11 cellular contexts compared by ENCODE assay signal in the genomic region with DNA sequence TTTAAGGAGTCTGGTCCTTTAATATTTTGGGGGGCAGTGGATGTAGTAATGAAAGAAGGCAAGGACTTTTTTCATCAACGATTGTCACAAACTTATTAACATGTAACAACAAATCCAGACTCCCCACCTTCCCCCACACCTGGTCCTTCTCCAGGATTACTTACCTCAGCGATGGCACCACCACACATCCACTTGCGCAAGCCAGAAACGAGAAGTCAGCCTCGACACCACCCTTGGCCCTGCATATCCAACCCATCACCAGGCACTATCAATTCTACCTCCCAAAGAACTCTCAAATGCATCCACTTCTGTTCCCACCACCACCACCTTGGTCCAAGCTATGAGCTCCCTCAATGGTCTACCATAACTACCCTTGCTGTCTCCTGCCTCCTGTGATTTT. TPM values are rescaled to one million over a fixed set of nuclear protein-coding genes. Genes with fewer than 3 reads are reported as not detected.
DNase-seq lines count a peak whose midpoint lies in the region; ATAC-seq, FAIRE-seq and TF ChIP-seq lines count a peak whose summit lies in the region.
"Had no signal": no experiment of that assay in that cellular context is flagged by ENCODE, and none has a peak within 500 bp of the region (broad histone marks: within the 10 kb centered on the region; RNA-seq: fewer than 3 reads in every experiment).

No MANE protein-coding gene starts in this region.

- H3K27me3 Mint-ChIP-seq in WTC11 (ENCODE audit: low read depth) (no peaks in the 10 kb centered on the region), glutamatergic neuron (ENCODE audit: unreplicated experiment) (peaks cover 9% of the 10 kb centered on the region)

- DNase-seq in left ventricle myocardium inferior = no peak
- DNase-seq in heart left ventricle = no peak
- no peak for DNase-seq in WTC11 (ENCODE audit: low spot score)
- DNase-seq in glutamatergic neuron = no peak
- DNase-seq in tibial nerve (ENCODE audit: low spot score in 2 of 2) = no peak
- DNase-seq in GM19239 (ENCODE audit: insufficient read length, low spot score) = no peak
- DNase-seq in NCI-H146 treated with DMSO at 0.1 percent for 48 hours (lab: John Stamatoyannopoulos, UW; ENCODE audit: unreplicated experiment) = no peak
- DNase-seq: NCI-H1694 treated with DMSO at 0.1 percent for 48 hours, spleen had no signal

- H3K4me3 Mint-ChIP-seq in WTC11 (peak overlapping the region; percentile 2; the same call in 1 of the 2 replicates), glutamatergic neuron (ENCODE audit: unreplicated experiment) (peak overlapping the region; percentile 97)

- H3K4me1 Mint-ChIP-seq in WTC11 = peaks cover 95% of the 10 kb centered on the region
- peaks cover 76% of the 10 kb centered on the region for H3K4me1 Mint-ChIP-seq in glutamatergic neuron (ENCODE audit: low read depth, unreplicated experiment)

- H3K27me3 ChIP-seq in left ventricle myocardium inferior (ENCODE audit: low read depth) = no peaks in the 10 kb centered on the region
- H3K27me3 ChIP-seq in heart left ventricle = no peaks in the 10 kb centered on the region
- H3K27me3 ChIP-seq in tibial nerve = no peaks in the 10 kb centered on the region
- H3K27me3 ChIP-seq: spleen had no signal

- H3K27ac ChIP-seq in left ventricle myocardium inferior (replicated peaks) = peak overlapping the region; percentile 96
- H3K27ac ChIP-seq in heart left ventricle = no peak overlapping the region
- H3K27ac ChIP-seq in tibial nerve = peak overlapping the region in 3 of 4 donors; percentile 37 to 99 (median 97)

- 75 to 85% (median 81%) methylated on average over 5 of the region's 5 CpGs for WGBS in heart left ventricle, 4 donors
- 76 to 80% methylated on average over 5 of the region's 5 CpGs for WGBS in tibial nerve, 2 donors

- H3K27ac Mint-ChIP-seq in WTC11 = peak overlapping the region; percentile 25; the same call in 1 of the 2 replicates
- peak overlapping the region; percentile 53 for H3K27ac Mint-ChIP-seq in glutamatergic neuron (ENCODE audit: unreplicated experiment)

- no peak for FAIRE-seq in GM19239 (lab: Jason Lieb, UNC)
- FAIRE-seq: endometrium had no signal

- intact Hi-C loops in left ventricle myocardium inferior (cut with micrococcal nuclease) (no loop called here), heart left ventricle (cut with DNase I) (loop anchor here in 4 of 10 donors (10.0 kb wide), 3 partner anchors 108 to 168 kb away; partner anchors contain the start of gene DYNLT1 (in 1 of the 4))

- H3K9me3 ChIP-seq in left ventricle myocardium inferior (replicated peaks) = no peaks in the 10 kb centered on the region
- H3K9me3 ChIP-seq in heart left ventricle = no peaks in the 10 kb centered on the region
- H3K9me3 ChIP-seq in tibial nerve = no peaks in the 10 kb centered on the region
- H3K9me3 ChIP-seq: spleen had no signal

- ATAC-seq in heart left ventricle = no peak
- no peak for ATAC-seq in WTC11
- no peak for ATAC-seq in HG02798 (IDR thresholded peaks at IDR 0.05; ENCODE audit: poor library complexity, unreplicated experiment)

- POLR2A ChIA-PET in WTC11 (lab: Charles Lee) = interaction anchor here (1.3 kb wide), 1 partner anchor 126 kb away, joined by 3 read pairs; no protein-coding TSS in a partner anchor

- no peaks in the 10 kb centered on the region for H3K9me3 Mint-ChIP-seq in WTC11
- peaks cover 14% of the 10 kb centered on the region for H3K9me3 Mint-ChIP-seq in glutamatergic neuron (ENCODE audit: unreplicated experiment)

- CTCF ChIA-PET in WTC11 (lab: Charles Lee) = no interaction called here

- no peak for TF ChIP-seq POLR2A in heart left ventricle (IDR thresholded peaks at IDR 0.05)
- no peak for TF ChIP-seq POLR2A in tibial nerve (IDR thresholded peaks at IDR 0.05)

- H3K4me3 ChIP-seq in left ventricle myocardium inferior (no peak overlapping the region), heart left ventricle (no peak overlapping the region), tibial nerve (no peak overlapping the region)

- TF ChIP-seq EP300 in tibial nerve (IDR thresholded peaks at IDR 0.05) = no peak

- H3K36me3 ChIP-seq in left ventricle myocardium inferior (peaks cover 8% of the 10 kb centered on the region), heart left ventricle (peaks cover 0 to 31% (median 0%) of the 10 kb centered on the region in 9 donors), tibial nerve (peaks cover 0 to 10% (median 0%) of the 10 kb centered on the region in 3 donors)

- TF ChIP-seq CTCF in left ventricle myocardium inferior (IDR thresholded peaks at IDR 0.05; ENCODE audit: borderline replicate concordance) (no peak), heart left ventricle (IDR thresholded peaks at IDR 0.05) (no peak), WTC11 (IDR thresholded peaks at IDR 0.05) (no peak), glutamatergic neuron (IDR thresholded peaks at IDR 0.05; ENCODE audit: partially characterized antibody, unreplicated experiment) (no peak), tibial nerve (IDR thresholded peaks at IDR 0.05) (no peak)

- H3K4me1 ChIP-seq in left ventricle myocardium inferior (peaks cover 100% of the 10 kb centered on the region), heart left ventricle (peaks cover 4 to 100% (median 75%) of the 10 kb centered on the region in 12 donors), tibial nerve (peaks cover 0 to 85% (median 55%) of the 10 kb centered on the region in 4 donors)

- H3K36me3 Mint-ChIP-seq in WTC11 (peaks cover 59% of the 10 kb centered on the region), glutamatergic neuron (ENCODE audit: unreplicated experiment) (peaks cover 6% of the 10 kb centered on the region)

TF ChIP-seq in WTC11, 78 proteins besides CTCF, POLR2A, EP300 and RAD21:
- TF ChIP-seq AFF4 (CRISPR knock-in tag; IDR thresholded peaks at IDR 0.05; ENCODE audit: borderline replicate concordance) (no peak), IRF2 (CRISPR knock-in tag; IDR thresholded peaks at IDR 0.05; ENCODE audit: borderline replicate concordance, low read depth) (no peak), ZBTB21 (CRISPR knock-in tag; IDR thresholded peaks at IDR 0.05; ENCODE audit: borderline replicate concordance) (no peak), ZNF416 (CRISPR knock-in tag; IDR thresholded peaks at IDR 0.05) (no peak), NR1H2 (CRISPR knock-in tag; IDR thresholded peaks at IDR 0.05) (no peak), TEAD4 (CRISPR knock-in tag; IDR thresholded peaks at IDR 0.05) (no peak), ZNF396 (CRISPR knock-in tag; IDR thresholded peaks at IDR 0.05; ENCODE audit: borderline replicate concordance) (no peak), SP1 (CRISPR knock-in tag; conservative IDR thresholded peaks at IDR 0.05) (no peak), CREB1 (CRISPR knock-in tag; IDR thresholded peaks at IDR 0.05) (no peak), ZNF317 (CRISPR knock-in tag; IDR thresholded peaks at IDR 0.05; ENCODE audit: borderline replicate concordance, low read depth) (no peak)
TF ChIP-seq in WTC11: peak in this region for 0.

RNA-seq across cellular contexts. Expression of gene EZR, which starts 6.6 kb away (rescaled TPM):
- 242 TPM for total RNA-seq in left ventricle myocardium inferior
- 100 to 1,000 TPM; 114 to 293 (median 161) TPM for total RNA-seq in heart left ventricle
- 100 to 1,000 TPM; 121 to 541 TPM for polyA plus RNA-seq in heart left ventricle
- total RNA-seq in WTC11 (2021) = 194 to 215 TPM (median 199 TPM) in 3 replicates
- total RNA-seq in glutamatergic neuron (ENCODE audit: unreplicated experiment) = 272 TPM
- 100 to 1,000 TPM in 3 of 4 donors, 10 to 100 TPM in 1; 83.7 to 168 (median 144) TPM for total RNA-seq in tibial nerve

Comparison
In these comparisons a context has a peak if more than half of its experiments do, and no peak if none do; other contexts are left out.
1. H3K27ac ChIP-seq: peak in left ventricle myocardium inferior (single experiment) and tibial nerve (3 of 4); none in heart left ventricle (0 of 12).